Comparison of ENCODE assay signal across 1 cellular context in genomic region chr18:4207383-4207782, GRCh38.
TF ChIP-seq lines count a peak whose summit lies in the region.

No MANE protein-coding gene starts in this region.

TF ChIP-seq in H1, 55 proteins besides CTCF, POLR2A, EP300 and RAD21:
- TF ChIP-seq JUND (IDR thresholded peaks at IDR 0.05; ENCODE audit: low read length) (no peak), KDM1A (IDR thresholded peaks at IDR 0.05; ENCODE audit: borderline replicate concordance, low read length) (peak; percentile 13; the same call in 1 of the 2 replicates), TEAD4 (IDR thresholded peaks at IDR 0.05; ENCODE audit: low read depth, low read length) (peak; percentile 12; the same call in 1 of the 2 replicates)
TF ChIP-seq in H1: peak in this region for 2.
